In genomic region chr6:135837735-135838449, GRCh38 we compare ENCODE assay signal across 28 cellular contexts. TPM values are rescaled to one million over a fixed set of nuclear protein-coding genes. Genes with fewer than 3 reads are reported as not detected.
"Had no signal": no experiment of that assay in that cellular context is flagged by ENCODE, and none has a peak within 500 bp of the region (broad histone marks: within the 10 kb centered on the region; RNA-seq: fewer than 3 reads in every experiment).

No MANE protein-coding gene starts in this region.

- H3K9ac ChIP-seq: parathyroid adenoma had no signal

- H2AFZ ChIP-seq: parathyroid adenoma had no signal

- H3K4me3 ChIP-seq: left lung, lower lobe of right lung, psoas muscle, right atrium auricular region, right lobe of liver, smooth muscle cell, stomach, testis, thyroid gland, transverse colon, upper lobe of left lung, vagina had no signal

- H3K4me3 Mint-ChIP-seq: immature natural killer cell; naive B cell; natural killer cell; nephron progenitor cell; stimulated activated memory B cell treated with anti-CD40 and anti-IgM and Interleukin-4, amounts not matched to agents 10 μg/mL and 1 μg/mL and 100 μg/mL, for 72 hours had no signal

- H3K9me3 ChIP-seq: left lung, lower lobe of right lung, psoas muscle, right atrium auricular region, right lobe of liver, stomach, testis, thyroid gland, transverse colon, upper lobe of left lung, vagina had no signal

- H3K27ac Mint-ChIP-seq: immature natural killer cell; naive B cell; natural killer cell; nephron progenitor cell; stimulated activated memory B cell treated with anti-CD40 and anti-IgM and Interleukin-4, amounts not matched to agents 10 μg/mL and 1 μg/mL and 100 μg/mL, for 72 hours had no signal

- H3K36me3 ChIP-seq: left lung, lower lobe of right lung, right atrium auricular region, right lobe of liver, stomach, thyroid gland, transverse colon, upper lobe of left lung, vagina had no signal

- H3K4me1 Mint-ChIP-seq: immature natural killer cell; stimulated activated memory B cell treated with anti-CD40 and anti-IgM and Interleukin-4, amounts not matched to agents 10 μg/mL and 1 μg/mL and 100 μg/mL, for 72 hours had no signal

- DNase-seq: hippocampal formation; immature natural killer cell; kidney; left colon; left lung; lower lobe of right lung; mammary epithelial cell; mesenchymal stem cell; naive B cell; natural killer cell; nephron progenitor cell; psoas muscle; right lobe of liver; stimulated activated CD4-positive, alpha-beta T cell treated with anti-CD3 and anti-CD28 coated beads, Interleukin-1b, Interleukin-23, amount 100 ng/mL, for 48 hours; stimulated activated CD4-positive, alpha-beta T cell treated with anti-CD3 and anti-CD28 coated beads, Interleukin-2, amount 100 ng/mL, for 48 hours; stimulated activated CD4-positive, alpha-beta T cell treated with anti-CD3 and anti-CD28 coated beads, Interleukin-4, amount 100 ng/mL, for 4 hours; stimulated activated CD8-positive, alpha-beta memory T cell treated with anti-CD3 and anti-CD28 coated beads, Interleukin-4, amount 100 ng/mL, for 48 hours; stimulated activated naive CD8-positive, alpha-beta T cell treated with anti-CD3 and anti-CD28 coated beads, Interleukin-15, Interleukin-2, amounts not matched to agents 100 U/mL and 50 U/mL, for 24 hours; stomach; testis; thyroid gland; transverse colon; upper lobe of left lung had no signal

- ATAC-seq: left colon; left lung; lower lobe of right lung; natural killer cell; psoas muscle; right lobe of liver; stimulated activated memory B cell treated with anti-CD40 and anti-IgM and Interleukin-4, amounts not matched to agents 10 μg/mL and 1 μg/mL and 100 μg/mL, for 72 hours; stimulated activated naive CD8-positive, alpha-beta T cell treated with anti-CD3 and anti-CD28 coated beads, Interleukin-15, Interleukin-2, amounts not matched to agents 100 U/mL and 50 U/mL, for 24 hours had no signal

- H3K27me3 ChIP-seq: left lung, right atrium auricular region, right lobe of liver, stomach, testis, thyroid gland, transverse colon, upper lobe of left lung, vagina had no signal

- H3K79me2 ChIP-seq: parathyroid adenoma had no signal

- H3K27ac ChIP-seq: left lung, lower lobe of right lung, parathyroid adenoma, psoas muscle, right atrium auricular region, right lobe of liver, stomach, testis, thyroid gland, transverse colon, upper lobe of left lung, vagina had no signal

- H3K4me2 ChIP-seq: smooth muscle cell had no signal

- H3K4me1 ChIP-seq: left lung, lower lobe of right lung, parathyroid adenoma, psoas muscle, right atrium auricular region, right lobe of liver, stomach, testis, thyroid gland, transverse colon, upper lobe of left lung, vagina had no signal

- H3K36me3 Mint-ChIP-seq: immature natural killer cell; natural killer cell; stimulated activated memory B cell treated with anti-CD40 and anti-IgM and Interleukin-4, amounts not matched to agents 10 μg/mL and 1 μg/mL and 100 μg/mL, for 72 hours had no signal

- H3K9me3 Mint-ChIP-seq: immature natural killer cell, natural killer cell had no signal

RNA-seq across cellular contexts. Expression of gene PDE7B, which starts 13.6 kb away (rescaled TPM):
- polyA plus RNA-seq: mammary epithelial cell had no signal
